1 cellular context compared by ENCODE assay signal in the genomic region with DNA sequence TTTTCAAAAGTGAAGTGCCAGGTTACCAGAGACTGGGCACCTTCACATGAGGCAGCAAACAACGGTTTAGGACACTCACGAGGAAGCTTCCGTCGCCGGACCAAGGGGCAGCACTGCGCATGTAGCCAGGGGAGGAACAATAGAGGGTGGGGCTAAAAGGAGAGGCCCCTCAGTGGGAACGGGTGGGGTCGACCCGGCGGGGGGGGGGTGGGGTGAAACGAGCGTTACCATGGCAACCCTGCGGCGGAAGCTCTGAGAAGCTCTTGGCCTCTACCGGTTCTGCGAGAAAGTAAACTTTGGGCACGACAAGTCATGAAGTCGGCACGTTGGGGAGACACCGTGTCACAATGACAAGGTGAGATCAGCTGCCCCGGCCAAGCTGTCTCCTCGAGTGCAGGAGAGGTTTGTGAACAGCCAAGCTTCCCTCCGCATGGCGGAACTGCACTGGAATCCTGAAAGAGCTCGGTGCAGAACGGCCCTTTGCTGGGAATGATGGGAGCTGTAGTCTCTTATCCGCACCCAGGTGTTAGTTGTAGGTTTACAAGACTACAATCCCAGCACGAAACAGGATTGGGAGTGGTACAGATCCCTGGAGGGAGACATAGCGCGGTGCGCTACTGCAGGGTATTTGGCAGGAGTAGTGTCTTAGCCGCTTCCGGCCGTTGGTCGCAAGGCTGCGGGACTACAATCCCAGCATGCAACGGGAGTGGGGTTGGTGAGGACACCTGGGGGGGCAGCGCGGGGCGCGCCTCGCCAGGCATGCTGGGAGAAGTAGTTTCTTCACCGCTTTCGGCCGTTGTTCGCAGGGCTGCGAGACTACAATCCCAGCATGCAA.
TF ChIP-seq lines count a peak whose summit lies in the region.

No MANE protein-coding gene starts in this region.

TF ChIP-seq in SK-N-SH treated with all-trans-retinoic acid at 6 μM for 48 hours, 23 proteins besides CTCF, POLR2A, EP300 and RAD21 (continued from another document):
- TF ChIP-seq CREB5 (CRISPR knock-in tag; IDR thresholded peaks at IDR 0.05; ENCODE audit: low read depth) (no peak), ZC3H10 (CRISPR knock-in tag; IDR thresholded peaks at IDR 0.05) (no peak), ZNF565 (CRISPR knock-in tag; conservative IDR thresholded peaks at IDR 0.05; ENCODE audit: low read depth) (0 out of 2 replicates have a peak, but pooled peaks have one; percentile 50), PPARA (CRISPR knock-in tag; IDR thresholded peaks at IDR 0.05; ENCODE audit: borderline replicate concordance) (peak; percentile 89; the same call in 1 of the 2 replicates), ARNTL (CRISPR knock-in tag; IDR thresholded peaks at IDR 0.05; ENCODE audit: borderline replicate concordance, low read depth) (no peak), ZFP30 (CRISPR knock-in tag; IDR thresholded peaks at IDR 0.05) (no peak), ZNF70 (CRISPR knock-in tag; IDR thresholded peaks at IDR 0.05) (0 out of 2 replicates have a peak, but pooled peaks have one; percentile 19), GLIS3 (CRISPR knock-in tag; IDR thresholded peaks at IDR 0.05) (no peak), ZNF8 (CRISPR knock-in tag; IDR thresholded peaks at IDR 0.05) (no peak), PATZ1 (CRISPR knock-in tag; IDR thresholded peaks at IDR 0.05; ENCODE audit: borderline replicate concordance) (peak; percentile 92), TSHZ2 (CRISPR knock-in tag; IDR thresholded peaks at IDR 0.05) (peak; percentile 98)
